In genomic region chr19:843836-844299, GRCh38 we compare ENCODE assay signal across 1 cellular context.
A peak's percentile ranks its signal among the peaks of the same experiment; 100 is the strongest.
TF ChIP-seq lines count a peak whose summit lies in the region.

No MANE protein-coding gene starts in this region.

TF ChIP-seq in K562, 482 proteins besides CTCF, POLR2A, EP300 and RAD21 (continued from another document):
- TF ChIP-seq, protein P1, sequence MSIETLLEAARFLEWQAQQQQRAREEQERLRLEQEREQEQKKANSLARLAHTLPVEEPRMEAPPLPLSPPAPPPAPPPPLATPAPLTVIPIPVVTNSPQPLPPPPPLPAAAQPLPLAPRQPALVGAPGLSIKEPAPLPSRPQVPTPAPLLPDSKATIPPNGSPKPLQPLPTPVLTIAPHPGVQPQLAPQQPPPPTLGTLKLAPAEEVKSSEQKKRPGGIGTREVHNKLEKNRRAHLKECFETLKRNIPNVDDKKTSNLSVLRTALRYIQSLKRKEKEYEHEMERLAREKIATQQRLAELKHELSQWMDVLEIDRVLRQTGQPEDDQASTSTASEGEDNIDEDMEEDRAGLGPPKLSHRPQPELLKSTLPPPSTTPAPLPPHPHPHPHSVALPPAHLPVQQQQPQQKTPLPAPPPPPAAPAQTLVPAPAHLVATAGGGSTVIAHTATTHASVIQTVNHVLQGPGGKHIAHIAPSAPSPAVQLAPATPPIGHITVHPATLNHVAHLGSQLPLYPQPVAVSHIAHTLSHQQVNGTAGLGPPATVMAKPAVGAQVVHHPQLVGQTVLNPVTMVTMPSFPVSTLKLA (conservative IDR thresholded peaks at IDR 0.05) = no peak
- TF ChIP-seq TAF7 (tag; IDR thresholded peaks at IDR 0.05) = no peak
- TF ChIP-seq, protein P2, sequence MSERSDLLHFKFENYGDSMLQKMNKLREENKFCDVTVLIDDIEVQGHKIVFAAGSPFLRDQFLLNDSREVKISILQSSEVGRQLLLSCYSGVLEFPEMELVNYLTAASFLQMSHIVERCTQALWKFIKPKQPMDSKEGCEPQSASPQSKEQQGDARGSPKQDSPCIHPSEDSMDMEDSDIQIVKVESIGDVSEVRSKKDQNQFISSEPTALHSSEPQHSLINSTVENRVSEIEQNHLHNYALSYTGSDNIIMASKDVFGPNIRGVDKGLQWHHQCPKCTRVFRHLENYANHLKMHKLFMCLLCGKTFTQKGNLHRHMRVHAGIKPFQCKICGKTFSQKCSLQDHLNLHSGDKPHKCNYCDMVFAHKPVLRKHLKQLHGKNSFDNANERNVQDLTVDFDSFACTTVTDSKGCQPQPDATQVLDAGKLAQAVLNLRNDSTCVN (CRISPR knock-in tag; IDR thresholded peaks at IDR 0.05) = no peak
- no peak for TF ChIP-seq ZNF316 (IDR thresholded peaks at IDR 0.05)
- TF ChIP-seq ZNF444 (CRISPR knock-in tag; IDR thresholded peaks at IDR 0.05) = peak; percentile 81
- no peak for TF ChIP-seq NONO (IDR thresholded peaks at IDR 0.05; ENCODE audit: low read depth in 2 of 2, low read length in 1 of 2)
- TF ChIP-seq TAF9B (IDR thresholded peaks at IDR 0.05; ENCODE audit: partially characterized antibody) = no peak
- no peak for TF ChIP-seq SMAD4 (CRISPR knock-in tag; conservative IDR thresholded peaks at IDR 0.05)
- no peak for TF ChIP-seq NCOA2 (IDR thresholded peaks at IDR 0.05; ENCODE audit: partially characterized antibody in 2 of 2)
- no peak for TF ChIP-seq RBM39 (optimal IDR thresholded peaks at IDR 0.05; ENCODE audit: low read depth, low read length)
- TF ChIP-seq YY1 (IDR thresholded peaks at IDR 0.05; ENCODE audit: borderline replicate concordance in 1 of 3, control insufficient read depth in 1 of 3, extremely low read depth in 1 of 3, insufficient read depth in 3 of 3, insufficient read length in 1 of 3, insufficient replicate concordance in 2 of 3, low read depth in 1 of 3, low read length in 2 of 3) = no peak
- no peak for TF ChIP-seq SUPT5H (IDR thresholded peaks at IDR 0.05)
- TF ChIP-seq EGR1 (conservative IDR thresholded peaks at IDR 0.05) = peak; percentile 36
- TF ChIP-seq CXXC5 (CRISPR knock-in tag; IDR thresholded peaks at IDR 0.05) = no peak; the same call in 1 of the 2 replicates
- TF ChIP-seq, protein P3, sequence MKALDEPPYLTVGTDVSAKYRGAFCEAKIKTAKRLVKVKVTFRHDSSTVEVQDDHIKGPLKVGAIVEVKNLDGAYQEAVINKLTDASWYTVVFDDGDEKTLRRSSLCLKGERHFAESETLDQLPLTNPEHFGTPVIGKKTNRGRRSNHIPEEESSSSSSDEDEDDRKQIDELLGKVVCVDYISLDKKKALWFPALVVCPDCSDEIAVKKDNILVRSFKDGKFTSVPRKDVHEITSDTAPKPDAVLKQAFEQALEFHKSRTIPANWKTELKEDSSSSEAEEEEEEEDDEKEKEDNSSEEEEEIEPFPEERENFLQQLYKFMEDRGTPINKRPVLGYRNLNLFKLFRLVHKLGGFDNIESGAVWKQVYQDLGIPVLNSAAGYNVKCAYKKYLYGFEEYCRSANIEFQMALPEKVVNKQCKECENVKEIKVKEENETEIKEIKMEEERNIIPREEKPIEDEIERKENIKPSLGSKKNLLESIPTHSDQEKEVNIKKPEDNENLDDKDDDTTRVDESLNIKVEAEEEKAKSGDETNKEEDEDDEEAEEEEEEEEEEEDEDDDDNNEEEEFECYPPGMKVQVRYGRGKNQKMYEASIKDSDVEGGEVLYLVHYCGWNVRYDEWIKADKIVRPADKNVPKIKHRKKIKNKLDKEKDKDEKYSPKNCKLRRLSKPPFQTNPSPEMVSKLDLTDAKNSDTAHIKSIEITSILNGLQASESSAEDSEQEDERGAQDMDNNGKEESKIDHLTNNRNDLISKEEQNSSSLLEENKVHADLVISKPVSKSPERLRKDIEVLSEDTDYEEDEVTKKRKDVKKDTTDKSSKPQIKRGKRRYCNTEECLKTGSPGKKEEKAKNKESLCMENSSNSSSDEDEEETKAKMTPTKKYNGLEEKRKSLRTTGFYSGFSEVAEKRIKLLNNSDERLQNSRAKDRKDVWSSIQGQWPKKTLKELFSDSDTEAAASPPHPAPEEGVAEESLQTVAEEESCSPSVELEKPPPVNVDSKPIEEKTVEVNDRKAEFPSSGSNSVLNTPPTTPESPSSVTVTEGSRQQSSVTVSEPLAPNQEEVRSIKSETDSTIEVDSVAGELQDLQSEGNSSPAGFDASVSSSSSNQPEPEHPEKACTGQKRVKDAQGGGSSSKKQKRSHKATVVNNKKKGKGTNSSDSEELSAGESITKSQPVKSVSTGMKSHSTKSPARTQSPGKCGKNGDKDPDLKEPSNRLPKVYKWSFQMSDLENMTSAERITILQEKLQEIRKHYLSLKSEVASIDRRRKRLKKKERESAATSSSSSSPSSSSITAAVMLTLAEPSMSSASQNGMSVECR (CRISPR knock-in tag; IDR thresholded peaks at IDR 0.05) = no peak
- TF ChIP-seq ZNF274 (IDR thresholded peaks at IDR 0.05; ENCODE audit: borderline replicate concordance, low read depth, low read length) = no peak
- no peak for TF ChIP-seq HOXB6 (CRISPR knock-in tag; IDR thresholded peaks at IDR 0.05; ENCODE audit: borderline replicate concordance)
- TF ChIP-seq HMGN3 (IDR thresholded peaks at IDR 0.05; ENCODE audit: borderline replicate concordance, extremely low read depth, insufficient read length, low read depth, low read length) = peak; percentile 4
- TF ChIP-seq FOXA1 (IDR thresholded peaks at IDR 0.05; ENCODE audit: borderline replicate concordance) = no peak
- no peak for TF ChIP-seq ZNF140 (CRISPR knock-in tag; IDR thresholded peaks at IDR 0.05)
- no peak for TF ChIP-seq GABPB2 (CRISPR knock-in tag; conservative IDR thresholded peaks at IDR 0.05)
- TF ChIP-seq CAMTA2 (CRISPR knock-in tag; conservative IDR thresholded peaks at IDR 0.05) = no peak
- TF ChIP-seq E2F5 (CRISPR knock-in tag; IDR thresholded peaks at IDR 0.05) = 0 out of 2 replicates have a peak, but pooled peaks have one; percentile 3
- TF ChIP-seq HDAC2 (IDR thresholded peaks at IDR 0.05) = no peak
- no peak for TF ChIP-seq NCOA6 (IDR thresholded peaks at IDR 0.05)
